In the genomic region with DNA sequence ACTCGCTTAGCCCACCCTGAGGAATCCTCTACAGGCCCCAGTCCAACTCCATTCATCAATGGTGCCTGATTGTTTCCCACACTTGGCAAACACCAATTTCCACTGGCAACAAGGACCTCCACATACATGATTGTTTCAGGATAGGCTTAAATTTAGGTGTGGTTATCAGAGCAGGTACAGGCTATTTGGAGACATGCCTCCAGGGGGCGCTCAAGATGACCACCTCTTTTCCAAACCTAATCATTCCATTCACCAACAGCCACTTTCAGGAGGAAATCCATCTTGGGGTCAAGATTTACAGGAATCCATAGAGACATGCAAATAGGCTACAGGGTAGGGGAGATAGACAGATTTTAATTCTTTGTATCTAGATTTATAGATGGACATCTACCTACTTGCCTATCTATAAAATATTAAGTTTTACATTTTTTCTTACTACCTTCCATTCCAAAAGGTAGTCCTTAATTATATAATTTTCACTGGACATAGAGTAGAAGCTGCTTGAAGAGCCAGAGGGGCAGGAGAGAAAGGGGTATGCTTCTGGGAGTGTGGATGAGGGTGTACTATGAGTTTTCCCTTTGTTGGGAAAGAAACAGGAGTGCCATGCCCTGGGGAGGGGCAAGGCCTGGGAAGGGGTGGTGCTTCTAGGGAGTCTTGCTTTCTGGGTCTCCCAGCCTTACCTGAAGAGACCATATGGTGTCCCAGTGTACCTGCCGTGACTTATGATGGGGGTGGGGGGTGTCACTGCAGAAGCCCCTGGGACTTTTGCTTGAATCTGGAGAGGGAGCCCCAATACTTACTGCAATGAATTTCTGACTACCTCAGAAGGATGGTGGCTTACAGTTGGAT, we compare ENCODE assay signal across 8 cellular contexts.
DNase-seq lines count a peak whose midpoint lies in the region; ATAC-seq and TF ChIP-seq lines count a peak whose summit lies in the region.

No MANE protein-coding gene starts in this region.

- H3K36me3 ChIP-seq in GM06990 (ENCODE audit: control insufficient read depth, insufficient read depth, low read length) = no peaks in the 10 kb centered on the region

- CTCF ChIA-PET in AG04449 (lab: Yijun Ruan, JAX) = no interaction called here

- POLR2A ChIA-PET in AG04449 (lab: Yijun Ruan, JAX) = no interaction called here

- DNase-seq in AG04449 (ENCODE audit: low read depth, low spot score) = no peak
- DNase-seq in GM06990 (ENCODE audit: extremely low read depth, insufficient read length) = no peak
- DNase-seq in NCI-H82 treated with DMSO at 0.1 percent for 48 hours (lab: John Stamatoyannopoulos, UW; ENCODE audit: unreplicated experiment) = peak; percentile 54
- DNase-seq in fibroblast of pulmonary artery (ENCODE audit: low read depth) = peak; percentile 2

- ATAC-seq in HG02571 (IDR thresholded peaks at IDR 0.05; ENCODE audit: unreplicated experiment) (no peak), GM18502 (IDR thresholded peaks at IDR 0.05; ENCODE audit: poor library complexity, unreplicated experiment) (no peak), GM19035 (IDR thresholded peaks at IDR 0.05; ENCODE audit: unreplicated experiment) (no peak), GM18861 (IDR thresholded peaks at IDR 0.05; ENCODE audit: unreplicated experiment) (no peak)

- TF ChIP-seq CTCF in AG04449 (IDR thresholded peaks at IDR 0.05; ENCODE audit: insufficient read depth, low read length, missing control alignments) (peak; percentile 31), GM06990 (IDR thresholded peaks at IDR 0.05; ENCODE audit: insufficient read depth, low read length, poor library complexity, severe bottlenecking) (peak; percentile 71), fibroblast of pulmonary artery (IDR thresholded peaks at IDR 0.05; ENCODE audit: low read length, missing control alignments) (peak; percentile 37)

- H3K4me3 ChIP-seq in AG04449 (ENCODE audit: low read depth, low read length) = no peak overlapping the region
- no peak overlapping the region for H3K4me3 ChIP-seq in GM06990 (replicated peaks; ENCODE audit: low read depth, low read length)
- H3K4me3 ChIP-seq in fibroblast of pulmonary artery (replicated peaks; ENCODE audit: low read depth, low read length) = no peak overlapping the region

- H3K27me3 ChIP-seq in GM06990 (replicated peaks; ENCODE audit: control insufficient read depth, insufficient read depth, low read length) = no peaks in the 10 kb centered on the region

Comparison
In these comparisons a context has a peak if more than half of its experiments do, and no peak if none do; other contexts are left out.
1. DNase-seq: peak in NCI-H82 treated with DMSO at 0.1 percent for 48 hours (single experiment) and fibroblast of pulmonary artery (single experiment); none in AG04449 (single experiment) and GM06990 (single experiment).
2. Peak in every context shown above with its lines, with median percentiles within 50 percentile points of each other: CTCF ChIP-seq.